ENCODE assay signal across 11 cellular contexts in the genomic region with DNA sequence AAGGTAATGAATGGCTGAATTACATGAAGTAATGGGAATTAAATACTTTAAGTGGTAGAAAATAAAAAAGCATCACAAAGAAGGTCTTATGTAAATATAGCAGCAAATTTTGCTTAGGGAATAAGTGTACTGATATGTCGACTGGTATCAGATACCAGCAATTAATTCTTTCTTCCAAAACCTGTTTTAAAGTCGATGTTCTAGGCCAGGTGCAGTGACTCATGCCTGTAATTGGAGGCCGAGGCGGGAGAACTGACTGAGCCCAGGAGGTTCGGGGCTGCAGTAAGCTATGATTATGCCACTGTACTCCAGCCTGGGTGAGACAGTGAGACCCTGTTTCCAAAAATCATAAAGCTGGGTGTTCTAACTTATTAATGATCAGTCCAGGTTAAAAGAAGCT. TPM values are rescaled to one million over a fixed set of nuclear protein-coding genes. Genes with fewer than 3 reads are reported as not detected.
DNase-seq lines count a peak whose midpoint lies in the region; ATAC-seq and TF ChIP-seq lines count a peak whose summit lies in the region.
"Had no signal": no experiment of that assay in that cellular context is flagged by ENCODE, and none has a peak within 500 bp of the region (broad histone marks: within the 10 kb centered on the region; RNA-seq: fewer than 3 reads in every experiment).

No MANE protein-coding gene starts in this region.

- peak; percentile 34 for DNase-seq in DMS53 (lab: John Stamatoyannopoulos, UW)
- DNase-seq in LHCN-M2 (ENCODE audit: low read depth) = peak; percentile 64
- DNase-seq in RWPE1 (ENCODE audit: low spot score) = peak; percentile 51
- no peak for DNase-seq in esophagus squamous epithelium (lab: John Stamatoyannopoulos, UW)
- no peak for DNase-seq in T-helper 1 cell
- DNase-seq: activated T-cell treated with anti-CD3 and anti-CD28 coated beads, Interleukin-2, amount 50 U/mL, for 72 hours; GDM1; SHP77; testis had no signal

- 37 to 42% methylated on average over 5 of the region's 5 CpGs for WGBS in esophagus squamous epithelium, 2 donors

- H3K27me3 ChIP-seq in neutrophil (no peaks in the 10 kb centered on the region), esophagus squamous epithelium (no peaks in the 10 kb centered on the region)
- H3K27me3 ChIP-seq: testis had no signal

- POLR2A ChIA-PET in RWPE1 (lab: Yijun Ruan, JAX; ENCODE audit: low non-redundant PET) = no interaction called here

- intact Hi-C loops in esophagus squamous epithelium (cut with DNase I) = no loop called here

- ATAC-seq in HG03135 (IDR thresholded peaks at IDR 0.05; ENCODE audit: unreplicated experiment) = no peak
- ATAC-seq: activated T-cell treated with anti-CD3 and anti-CD28 coated beads, Interleukin-2, amount 50 U/mL, for 72 hours had no signal

- H3K9me3 ChIP-seq in neutrophil (no peaks in the 10 kb centered on the region), esophagus squamous epithelium (no peaks in the 10 kb centered on the region)
- H3K9me3 ChIP-seq: testis had no signal

- H3K4me1 ChIP-seq in neutrophil (ENCODE audit: control insufficient read depth in 1 of 2, insufficient read depth in 1 of 2, low read depth in 1 of 2, low read length in 1 of 2) = peaks cover 31 to 40% of the 10 kb centered on the region in 2 experiments
- H3K4me1 ChIP-seq in esophagus squamous epithelium = peaks cover under 1 to 62% (median 31%) of the 10 kb centered on the region in 3 donors

- CTCF ChIA-PET in RWPE1 (lab: Yijun Ruan, JAX) = no interaction called here

- no peak for TF ChIP-seq POLR2A in esophagus squamous epithelium (IDR thresholded peaks at IDR 0.05)

- TF ChIP-seq CTCF in RWPE1 (conservative IDR thresholded peaks at IDR 0.05; ENCODE audit: low read depth) (no peak), neutrophil (IDR thresholded peaks at IDR 0.05) (no peak), esophagus squamous epithelium (IDR thresholded peaks at IDR 0.05) (no peak)

- H3K36me3 ChIP-seq in neutrophil (peaks cover 21% of the 10 kb centered on the region), esophagus squamous epithelium (peaks cover 0 to 27% (median 5%) of the 10 kb centered on the region in 3 donors)

- peak overlapping the region; percentile 36; the same call in 1 of the 2 replicates for H3K27ac ChIP-seq in RWPE1
- peak overlapping the region; percentile 57 for H3K27ac ChIP-seq in neutrophil
- peak overlapping the region in 1 of 4 donors; percentile 3 for H3K27ac ChIP-seq in esophagus squamous epithelium
- H3K27ac ChIP-seq: testis had no signal

- no peak overlapping the region for H3K4me3 ChIP-seq in neutrophil (ENCODE audit: low read depth in 1 of 2, low read length in 1 of 2)
- no peak overlapping the region for H3K4me3 ChIP-seq in esophagus squamous epithelium
- H3K4me3 ChIP-seq: testis had no signal

RNA-seq across cellular contexts. Expression of a gene that starts 30.3 kb away (rescaled TPM):
- 75.7 and 83.2 TPM in 2 replicates for total RNA-seq in LHCN-M2 (2014; rRNA removed)
- 17.5 TPM for polyA plus RNA-seq in LHCN-M2 (2012)
- total RNA-seq in esophagus squamous epithelium = 10 to 100 TPM; 41.3 to 97.8 (median 67.6) TPM

Comparison
In these comparisons a context has a peak if more than half of its experiments do, and no peak if none do; other contexts are left out.
1. DNase-seq: peak in DMS53 (single experiment), LHCN-M2 (single experiment) and RWPE1 (single experiment); none in esophagus squamous epithelium (single experiment) and T-helper 1 cell (0 of 5).